Comparison of ENCODE assay signal across 23 cellular contexts in the genomic region with DNA sequence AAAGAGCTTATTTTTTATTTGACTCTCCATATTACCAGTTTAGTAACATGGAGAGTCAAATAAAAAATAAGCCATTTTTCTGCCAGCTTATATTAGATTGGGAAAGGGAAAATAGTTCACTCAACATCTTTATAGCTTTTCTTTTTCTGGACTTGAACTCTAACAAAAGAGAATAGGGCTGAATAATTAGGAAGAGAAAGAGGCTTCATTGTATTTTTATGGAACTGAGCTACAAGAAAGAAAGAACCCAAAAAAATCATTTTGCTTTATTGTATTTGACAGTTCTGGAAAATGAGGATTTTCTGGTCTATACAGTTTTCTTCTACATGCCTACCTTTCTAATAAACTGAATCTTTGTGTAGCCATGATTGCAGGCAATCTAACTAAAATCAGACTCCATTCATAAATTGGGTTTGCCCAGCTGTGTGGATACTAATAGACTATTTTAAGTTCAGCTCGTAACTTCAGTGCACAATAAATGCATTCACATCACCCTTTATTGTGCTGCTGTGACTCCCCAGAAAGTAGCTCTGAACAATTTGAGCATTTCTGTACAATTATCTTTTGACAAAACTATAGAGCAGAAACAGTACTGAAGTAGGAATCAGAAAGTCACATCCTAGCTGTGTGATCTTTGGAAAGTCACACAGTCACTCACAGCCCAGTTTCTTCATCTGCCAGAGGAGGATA.
DNase-seq lines count a peak whose midpoint lies in the region; ATAC-seq lines count a peak whose summit lies in the region.
"Had no signal": no experiment of that assay in that cellular context is flagged by ENCODE, and none has a peak within 500 bp of the region (broad histone marks: within the 10 kb centered on the region; RNA-seq: fewer than 3 reads in every experiment).

No MANE protein-coding gene starts in this region.

- ATAC-seq in GM21423 (IDR thresholded peaks at IDR 0.05; ENCODE audit: unreplicated experiment) (no peak), GM18870 (IDR thresholded peaks at IDR 0.05; ENCODE audit: unreplicated experiment) (no peak)
- ATAC-seq: HCT116, HepG2, Right ventricle myocardium inferior had no signal

- DNase-seq in RPMI7951 (ENCODE audit: low read depth) (peak; percentile 2), foreskin melanocyte (peak; percentile 68), midbrain (lab: John Stamatoyannopoulos, UW) (peak; percentile 42), substantia nigra (lab: John Stamatoyannopoulos, UW) (peak in 1 of 49 donors; percentile 8), NAMALWA (ENCODE audit: low spot score) (no peak), SHP77 (lab: John Stamatoyannopoulos, UW) (no peak)
- DNase-seq: CD4-positive, CD25-positive, alpha-beta regulatory T cell; COR-L47; DMS53; Karpas-422; NCI-H1105; NCI-H1436 treated with DMSO at 0.1 percent for 48 hours; NCI-H2029; NCI-H446; NCI-H524 treated with DMSO at 0.1 percent for 48 hours; NCI-H774 had no signal

- peak overlapping the region; percentile 69 for H3K27ac ChIP-seq in substantia nigra (ENCODE audit: low read depth, low read length, poor library complexity, severe bottlenecking)
- H3K27ac ChIP-seq: BLaER1, SJSA1 had no signal

Comparison
In these comparisons a context has a peak if more than half of its experiments do, and no peak if none do; other contexts are left out.
1. DNase-seq: peak in RPMI7951 (single experiment), foreskin melanocyte (single experiment) and midbrain (single experiment); none in NAMALWA (single experiment) and SHP77 (0 of 2).